In the genomic region with DNA sequence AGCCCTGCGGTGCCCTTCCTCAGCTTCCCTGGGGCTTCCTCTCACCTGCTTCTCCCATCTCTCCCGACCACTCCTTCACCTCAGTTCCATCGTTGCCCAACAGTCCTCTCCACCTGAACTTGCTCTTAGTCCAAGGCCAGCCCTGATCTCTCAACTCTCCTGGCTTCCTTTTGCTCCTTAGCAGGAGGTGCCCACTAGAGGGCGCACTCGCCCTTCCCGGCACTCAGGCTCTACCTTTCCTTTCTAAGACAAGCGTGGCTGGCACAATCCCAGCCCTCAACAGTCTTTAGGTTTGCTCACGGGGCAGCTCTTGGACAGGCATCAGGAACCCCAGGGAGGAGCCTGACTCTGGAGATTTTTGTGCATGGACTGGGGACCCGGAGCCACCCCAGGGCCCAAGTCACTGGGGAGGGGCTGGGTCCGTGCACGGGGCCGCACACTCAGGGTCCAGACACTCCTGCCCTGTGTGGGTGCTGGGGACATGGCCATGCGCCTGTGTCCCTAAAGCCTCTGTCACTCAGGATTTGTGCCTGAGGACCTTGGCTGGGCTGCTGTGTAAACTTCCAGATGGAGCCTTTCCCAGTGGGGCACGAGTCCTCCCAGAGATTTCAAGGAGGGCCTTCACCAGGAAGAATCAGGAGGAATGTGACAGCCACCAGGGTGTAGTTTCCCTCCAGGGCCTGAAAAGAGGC, we compare ENCODE assay signal across 7 cellular contexts. TPM values are rescaled to one million over a fixed set of nuclear protein-coding genes. Genes with fewer than 3 reads are reported as not detected.
DNase-seq lines count a peak whose midpoint lies in the region; ATAC-seq, FAIRE-seq and TF ChIP-seq lines count a peak whose summit lies in the region.

No MANE protein-coding gene starts in this region.

- in situ Hi-C loops in G401 (cut with HindIII; ENCODE audit: low sequenced_read_pairs) = no loop called here
- in situ Hi-C loops in K562 (cut with MboI) = no loop called here

- no peak overlapping the region for H3K4me2 ChIP-seq in K562 (ENCODE audit: insufficient read depth, low read length)

- no peaks in the 10 kb centered on the region; the same call in 1 of the 2 replicates for H4K20me1 ChIP-seq in K562 (replicated peaks; ENCODE audit: control insufficient read depth, insufficient read depth, low read length)

- H3K36me3 ChIP-seq in K562 (ENCODE audit: control insufficient read depth, insufficient read depth, low read length) (no peaks in the 10 kb centered on the region), kidney epithelial cell (ENCODE audit: control insufficient read depth, insufficient read depth, low read length) (no peaks in the 10 kb centered on the region)

- intact Hi-C loops in K562 (cut with micrococcal nuclease) = no loop called here

- H3K4me3 ChIP-seq in LNCaP clone FGC (ENCODE audit: low read depth, low read length) = no peak overlapping the region
- no peak overlapping the region for H3K4me3 ChIP-seq in K562
- no peak overlapping the region for H3K4me3 ChIP-seq in kidney epithelial cell (ENCODE audit: low read depth, low read length)

- H2AFZ ChIP-seq in K562 (ENCODE audit: low read depth, low read length) = no peak overlapping the region

- peaks cover 0 to 3% of the 10 kb centered on the region in 2 experiments; a peak in 1 of 5 replicates for H3K4me1 ChIP-seq in K562 (replicated peaks in 1 of 2; ENCODE audit: control insufficient read depth in 2 of 2, insufficient read depth in 2 of 2, low read length in 2 of 2)

- ATAC-seq in K562 = peak; percentile 93

- 0 out of 4 replicates have a peak overlapping the region, but pooled peaks of 1 of the 2 experiments have one; percentile 20 for H3K9ac ChIP-seq in K562 (ENCODE audit: insufficient read depth in 1 of 2, low read depth in 2 of 2, low read length in 2 of 2)

- 10% methylated on average over 10 of the region's 14 CpGs for WGBS in K562 (ENCODE audit: insufficient coverage, low coverage, missing lambda C conversion rate)

- no peak for TF ChIP-seq EP300 in K562 (IDR thresholded peaks at IDR 0.05; ENCODE audit: low read length)

- TF ChIP-seq RAD21 in K562 (CRISPR knock-in tag; conservative IDR thresholded peaks at IDR 0.05 in 1 of 2, IDR thresholded peaks at IDR 0.05 in 1 of 2) = peak in 1 of 2 experiments; percentile 50; a peak in 2 of 4 replicates

- H3K9me3 ChIP-seq in K562 (replicated peaks; ENCODE audit: control insufficient read depth, insufficient read depth, low read depth, low read length) = no peaks in the 10 kb centered on the region

- no peak overlapping the region for H3K27ac ChIP-seq in K562 (ENCODE audit: extremely low read depth, low read depth, low read length)

- TF ChIP-seq CTCF in LNCaP clone FGC (IDR thresholded peaks at IDR 0.05; ENCODE audit: control insufficient read depth, extremely low read depth, insufficient read depth) (peak; percentile 67), K562 (IDR thresholded peaks at IDR 0.05 in 2 of 3, conservative IDR thresholded peaks at IDR 0.05 in 1 of 3; ENCODE audit: insufficient read depth in 2 of 3, low read depth in 1 of 3, low read length in 3 of 3) (peak; percentile 80 to 88 (median 82)), kidney epithelial cell (IDR thresholded peaks at IDR 0.05; ENCODE audit: insufficient read depth, low read length, poor library complexity, severe bottlenecking) (peak; percentile 62)

- no peaks in the 10 kb centered on the region for H3K79me2 ChIP-seq in K562 (ENCODE audit: control insufficient read depth, insufficient read depth, low read length)

- BruUV-seq in K562 (replicated peaks; lab: Mats Ljungman, UMichigan) = no TSS peak

- H3K27me3 ChIP-seq in K562 (ENCODE audit: control insufficient read depth in 2 of 2, insufficient read depth in 2 of 2, low read length in 2 of 2) (no peaks in the 10 kb centered on the region; a peak in 2 of 5 replicates), kidney epithelial cell (ENCODE audit: control insufficient read depth, insufficient read depth, low read length) (no peaks in the 10 kb centered on the region)

- no peak for TF ChIP-seq POLR2A in K562 (conservative IDR thresholded peaks at IDR 0.05)

- CTCF ChIA-PET in K562 (lab: Yijun Ruan, JAX; ENCODE audit: low intra/inter-chr PET ratio) = no interaction called here

- no peaks in the 10 kb centered on the region for H3K9me1 ChIP-seq in K562 (ENCODE audit: control insufficient read depth, insufficient read depth, low read length)

- peak; percentile 88 for DNase-seq in G401 (ENCODE audit: low spot score)
- DNase-seq in LNCaP clone FGC (ENCODE audit: low read depth) = peak; percentile 14
- peak; percentile 18 for DNase-seq in T follicular helper cell (ENCODE audit: low read depth)
- peak; percentile 69 to 76 (median 72) for DNase-seq in K562 (ENCODE audit: extremely low read depth in 1 of 4, low spot score in 3 of 4)
- DNase-seq in kidney epithelial cell (ENCODE audit: low read depth) = no peak
- DNase-seq in stimulated activated CD8-positive, alpha-beta memory T cell treated with anti-CD3 and anti-CD28 coated beads, Interleukin-15, amount 100 ng/mL, for 48 hours (ENCODE audit: low read depth in 2 of 2) = peak; percentile 27 to 34
- no peak for DNase-seq in dedifferentiated amniotic fluid mesenchymal stem cell (ENCODE audit: extremely low spot score)

- peak; percentile 82 for FAIRE-seq in K562 (lab: Jason Lieb, UNC)

- POLR2A ChIA-PET in K562 (lab: Yijun Ruan, JAX) = no interaction called here

TF ChIP-seq in K562, 482 proteins besides CTCF, POLR2A, EP300 and RAD21 (continues in another document):
- TF ChIP-seq, protein P1, sequence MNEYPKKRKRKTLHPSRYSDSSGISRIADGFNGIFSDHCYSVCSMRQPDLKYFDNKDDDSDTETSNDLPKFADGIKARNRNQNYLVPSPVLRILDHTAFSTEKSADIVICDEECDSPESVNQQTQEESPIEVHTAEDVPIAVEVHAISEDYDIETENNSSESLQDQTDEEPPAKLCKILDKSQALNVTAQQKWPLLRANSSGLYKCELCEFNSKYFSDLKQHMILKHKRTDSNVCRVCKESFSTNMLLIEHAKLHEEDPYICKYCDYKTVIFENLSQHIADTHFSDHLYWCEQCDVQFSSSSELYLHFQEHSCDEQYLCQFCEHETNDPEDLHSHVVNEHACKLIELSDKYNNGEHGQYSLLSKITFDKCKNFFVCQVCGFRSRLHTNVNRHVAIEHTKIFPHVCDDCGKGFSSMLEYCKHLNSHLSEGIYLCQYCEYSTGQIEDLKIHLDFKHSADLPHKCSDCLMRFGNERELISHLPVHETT (CRISPR knock-in tag; conservative IDR thresholded peaks at IDR 0.05 in 1 of 2, IDR thresholded peaks at IDR 0.05 in 1 of 2) = no peak
- 0 out of 2 replicates have a peak, but pooled peaks have one; percentile 37 for TF ChIP-seq SMC3 (conservative IDR thresholded peaks at IDR 0.05; ENCODE audit: insufficient read depth, low read depth, low read length)
- TF ChIP-seq, protein P2, sequence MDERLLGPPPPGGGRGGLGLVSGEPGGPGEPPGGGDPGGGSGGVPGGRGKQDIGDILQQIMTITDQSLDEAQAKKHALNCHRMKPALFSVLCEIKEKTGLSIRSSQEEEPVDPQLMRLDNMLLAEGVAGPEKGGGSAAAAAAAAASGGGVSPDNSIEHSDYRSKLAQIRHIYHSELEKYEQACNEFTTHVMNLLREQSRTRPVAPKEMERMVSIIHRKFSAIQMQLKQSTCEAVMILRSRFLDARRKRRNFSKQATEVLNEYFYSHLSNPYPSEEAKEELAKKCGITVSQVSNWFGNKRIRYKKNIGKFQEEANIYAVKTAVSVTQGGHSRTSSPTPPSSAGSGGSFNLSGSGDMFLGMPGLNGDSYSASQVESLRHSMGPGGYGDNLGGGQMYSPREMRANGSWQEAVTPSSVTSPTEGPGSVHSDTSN (CRISPR knock-in tag; IDR thresholded peaks at IDR 0.05; ENCODE audit: low read depth) = no peak
- TF ChIP-seq, protein P2 (tag; conservative IDR thresholded peaks at IDR 0.05; ENCODE audit: low read depth) = no peak

RNA-seq across cellular contexts. Expression of a gene that starts 12.1 kb away (rescaled TPM):
- 0.61 and 2.7 TPM in 2 replicates for total RNA-seq in G401 (2014; rRNA removed; shearing (Covaris generic))
- not detected in 2 replicates for total RNA-seq in K562 (2011; cell fraction: chromatin; rRNA removed; ENCODE audit: low replicate concordance)
- not detected in 2 replicates for total RNA-seq in K562 (2011; cell fraction: nucleolus; rRNA removed)
- not detected in 2 replicates for total RNA-seq in K562 (2011; cell fraction: nucleoplasm; rRNA removed)
- total RNA-seq in K562 (2014; rRNA removed) (not detected in 2 replicates), K562 (2014; rRNA removed; fragmentation: Illumina TruSeq; extraction: Trizol) (not detected in 2 replicates), K562 (2015; rRNA removed; fragmentation: Illumina TruSeq; extraction: Trizol) (not detected in 2 replicates), K562 (2021) (not detected in 2 replicates), kidney epithelial cell (not detected in 2 replicates)
- polyA plus RNA-seq in K562 (2011; rRNA removed) (not detected in 2 replicates), K562 (2014; fragmentation: Illumina TruSeq; extraction: Trizol) (not detected in 2 replicates), K562 (2014; fragmentation: Nextera tagmentation; extraction: Ambion mirVana) (not detected), K562 (2014; rRNA removed) (not detected in 2 replicates)
- polyA plus RNA-seq in K562 (2011; cell fraction: cytosol; rRNA removed) = not detected in 2 replicates
- polyA plus RNA-seq in K562 (2011; cell fraction: nucleus; rRNA removed) = not detected in 2 replicates
- polyA plus RNA-seq in K562 (2012) = not detected in 2 replicates
- not detected in 2 replicates for polyA minus RNA-seq in K562 (2011; rRNA and poly(A)+ RNA removed)
- not detected in 2 replicates for polyA minus RNA-seq in K562 (2011; cell fraction: cytosol; rRNA and poly(A)+ RNA removed)
- polyA minus RNA-seq in K562 (2011; cell fraction: nucleus; rRNA and poly(A)+ RNA removed) = not detected in 2 replicates

Comparison
In these comparisons a context has a peak if more than half of its experiments do, and no peak if none do; other contexts are left out.
1. DNase-seq: peak in G401 (single experiment), LNCaP clone FGC (single experiment), T follicular helper cell (single experiment), K562 (4 of 4) and stimulated activated CD8-positive, alpha-beta memory T cell treated with anti-CD3 and anti-CD28 coated beads, Interleukin-15, amount 100 ng/mL, for 48 hours (2 of 2); none in kidney epithelial cell (single experiment) and dedifferentiated amniotic fluid mesenchymal stem cell (single experiment).
2. Peak in every context shown above with its lines, with median percentiles within 50 percentile points of each other: CTCF ChIP-seq.